ENCODE assay signal across 1 cellular context in the genomic region with DNA sequence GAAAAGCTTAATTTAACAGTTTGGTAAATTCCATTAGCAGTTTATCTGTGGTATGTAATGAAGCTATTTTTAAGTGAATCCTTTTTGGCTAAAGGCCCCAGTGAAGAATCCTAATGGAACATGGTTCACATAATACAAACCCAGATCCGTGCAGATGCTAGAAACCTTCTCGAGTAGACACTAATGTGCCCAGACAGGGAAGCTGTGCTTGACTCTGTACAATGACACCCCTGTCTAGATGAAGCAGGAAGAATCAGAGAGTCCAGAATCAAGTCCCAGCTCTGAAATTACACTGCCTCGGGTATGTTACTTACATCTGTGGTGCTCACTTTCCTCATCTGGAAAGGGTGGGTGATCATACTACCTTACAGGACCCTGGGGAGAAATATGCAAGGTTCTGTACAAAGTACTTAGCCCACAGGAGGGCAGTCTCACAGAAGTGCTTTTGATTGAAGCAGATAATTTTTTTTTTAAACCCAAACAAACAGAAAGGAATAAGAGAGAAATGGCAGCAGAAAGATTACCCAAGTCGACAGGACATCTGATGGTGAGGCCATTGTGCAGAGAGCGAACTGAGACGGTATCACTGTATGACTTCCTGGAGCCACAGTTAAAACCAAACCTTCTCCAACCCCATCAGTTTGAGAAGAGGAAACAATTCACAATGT.
TF ChIP-seq lines count a peak whose summit lies in the region.

No MANE protein-coding gene starts in this region.

TF ChIP-seq in SK-N-SH treated with all-trans-retinoic acid at 6 μM for 48 hours, 23 proteins besides CTCF, POLR2A, EP300 and RAD21 (continued from another document):
- TF ChIP-seq, protein P1, sequence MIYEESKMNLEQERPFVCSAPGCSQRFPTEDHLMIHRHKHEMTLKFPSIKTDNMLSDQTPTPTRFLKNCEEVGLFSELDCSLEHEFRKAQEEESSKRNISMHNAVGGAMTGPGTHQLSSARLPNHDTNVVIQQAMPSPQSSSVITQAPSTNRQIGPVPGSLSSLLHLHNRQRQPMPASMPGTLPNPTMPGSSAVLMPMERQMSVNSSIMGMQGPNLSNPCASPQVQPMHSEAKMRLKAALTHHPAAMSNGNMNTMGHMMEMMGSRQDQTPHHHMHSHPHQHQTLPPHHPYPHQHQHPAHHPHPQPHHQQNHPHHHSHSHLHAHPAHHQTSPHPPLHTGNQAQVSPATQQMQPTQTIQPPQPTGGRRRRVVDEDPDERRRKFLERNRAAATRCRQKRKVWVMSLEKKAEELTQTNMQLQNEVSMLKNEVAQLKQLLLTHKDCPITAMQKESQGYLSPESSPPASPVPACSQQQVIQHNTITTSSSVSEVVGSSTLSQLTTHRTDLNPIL (CRISPR knock-in tag; IDR thresholded peaks at IDR 0.05; ENCODE audit: low read depth), result no peak
- no peak for TF ChIP-seq ISL1 (CRISPR knock-in tag; IDR thresholded peaks at IDR 0.05)
- TF ChIP-seq OSR1 (CRISPR knock-in tag; IDR thresholded peaks at IDR 0.05), result no peak
- TF ChIP-seq, protein P2, sequence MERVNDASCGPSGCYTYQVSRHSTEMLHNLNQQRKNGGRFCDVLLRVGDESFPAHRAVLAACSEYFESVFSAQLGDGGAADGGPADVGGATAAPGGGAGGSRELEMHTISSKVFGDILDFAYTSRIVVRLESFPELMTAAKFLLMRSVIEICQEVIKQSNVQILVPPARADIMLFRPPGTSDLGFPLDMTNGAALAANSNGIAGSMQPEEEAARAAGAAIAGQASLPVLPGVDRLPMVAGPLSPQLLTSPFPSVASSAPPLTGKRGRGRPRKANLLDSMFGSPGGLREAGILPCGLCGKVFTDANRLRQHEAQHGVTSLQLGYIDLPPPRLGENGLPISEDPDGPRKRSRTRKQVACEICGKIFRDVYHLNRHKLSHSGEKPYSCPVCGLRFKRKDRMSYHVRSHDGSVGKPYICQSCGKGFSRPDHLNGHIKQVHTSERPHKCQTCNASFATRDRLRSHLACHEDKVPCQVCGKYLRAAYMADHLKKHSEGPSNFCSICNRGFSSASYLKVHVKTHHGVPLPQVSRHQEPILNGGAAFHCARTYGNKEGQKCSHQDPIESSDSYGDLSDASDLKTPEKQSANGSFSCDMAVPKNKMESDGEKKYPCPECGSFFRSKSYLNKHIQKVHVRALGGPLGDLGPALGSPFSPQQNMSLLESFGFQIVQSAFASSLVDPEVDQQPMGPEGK (CRISPR knock-in tag; IDR thresholded peaks at IDR 0.05; ENCODE audit: borderline replicate concordance), result no peak
TF ChIP-seq in SK-N-SH treated with all-trans-retinoic acid at 6 μM for 48 hours: peak in this region for 0.
